ENCODE assay signal across 19 cellular contexts in genomic region chr20:61127311-61128044, GRCh38.
DNase-seq lines count a peak whose midpoint lies in the region; ATAC-seq and TF ChIP-seq lines count a peak whose summit lies in the region.
"Had no signal": no experiment of that assay in that cellular context is flagged by ENCODE, and none has a peak within 500 bp of the region (broad histone marks: within the 10 kb centered on the region; RNA-seq: fewer than 3 reads in every experiment).

No MANE protein-coding gene starts in this region.

- H2AFZ ChIP-seq in PC-3 (ENCODE audit: low read length): no peak overlapping the region
- H2AFZ ChIP-seq: PC-9 had no signal

- H3K27me3 Mint-ChIP-seq in osteocyte (ENCODE audit: unreplicated experiment): no peaks in the 10 kb centered on the region

- no peaks in the 10 kb centered on the region for H3K36me3 ChIP-seq in PC-3 (ENCODE audit: low read depth, low read length)
- H3K36me3 ChIP-seq: heart left ventricle, left lung had no signal

- H3K36me3 Mint-ChIP-seq in osteocyte (ENCODE audit: unreplicated experiment): no peaks in the 10 kb centered on the region
- H3K36me3 Mint-ChIP-seq: CD14-positive monocyte; natural killer cell; stimulated activated effector memory CD8-positive, alpha-beta T cell treated with anti-CD3 and anti-CD28 coated beads, Interleukin-12 subunit alpha, Interleukin-12 subunit beta, amount 100 ng/mL, for 72 hours had no signal

- BruUV-seq in PC-3 (replicated peaks; lab: Mats Ljungman, UMichigan): no TSS peak

- H3K4me3 Mint-ChIP-seq in osteocyte (ENCODE audit: unreplicated experiment): no peak overlapping the region
- H3K4me3 Mint-ChIP-seq: CD14-positive monocyte; effector memory CD8-positive, alpha-beta T cell; natural killer cell; stimulated activated effector memory CD8-positive, alpha-beta T cell treated with anti-CD3 and anti-CD28 coated beads, Interleukin-12 subunit alpha, Interleukin-12 subunit beta, amount 100 ng/mL, for 72 hours had no signal

- no peak overlapping the region for H3K4me3 ChIP-seq in PC-3 (ENCODE audit: low read length)
- H3K4me3 ChIP-seq in fibroblast of mammary gland (ENCODE audit: control insufficient read depth, low read depth, low read length): no peak overlapping the region
- no peak overlapping the region for H3K4me3 ChIP-seq in dorsolateral prefrontal cortex
- H3K4me3 ChIP-seq: body of pancreas, heart left ventricle, left lung, PC-9 had no signal

- no peak overlapping the region for H3K27ac Mint-ChIP-seq in osteocyte (ENCODE audit: unreplicated experiment)
- H3K27ac Mint-ChIP-seq: effector memory CD8-positive, alpha-beta T cell; natural killer cell; stimulated activated effector memory CD8-positive, alpha-beta T cell treated with anti-CD3 and anti-CD28 coated beads, Interleukin-12 subunit alpha, Interleukin-12 subunit beta, amount 100 ng/mL, for 72 hours had no signal

- H3K9me3 Mint-ChIP-seq in osteocyte (ENCODE audit: unreplicated experiment): no peaks in the 10 kb centered on the region
- H3K9me3 Mint-ChIP-seq: CD14-positive monocyte; effector memory CD8-positive, alpha-beta T cell; natural killer cell; stimulated activated effector memory CD8-positive, alpha-beta T cell treated with anti-CD3 and anti-CD28 coated beads, Interleukin-12 subunit alpha, Interleukin-12 subunit beta, amount 100 ng/mL, for 72 hours had no signal

- no peak for ATAC-seq in PC-3
- ATAC-seq: body of pancreas; effector memory CD8-positive, alpha-beta T cell; left lung; natural killer cell; stimulated activated effector memory CD8-positive, alpha-beta T cell treated with anti-CD3 and anti-CD28 coated beads, Interleukin-12 subunit alpha, Interleukin-12 subunit beta, amount 100 ng/mL, for 72 hours had no signal

- peaks cover 4% of the 10 kb centered on the region; the same call in 1 of the 2 replicates for H3K27me3 ChIP-seq in PC-3 (ENCODE audit: low read length)
- peaks cover 0 to 33% (median 7%) of the 10 kb centered on the region in 45 donors for H3K27me3 ChIP-seq in dorsolateral prefrontal cortex
- H3K27me3 ChIP-seq: body of pancreas had no signal

- H3K9me2 ChIP-seq in PC-3 (replicated peaks; ENCODE audit: low read length): no peaks in the 10 kb centered on the region

- no peaks in the 10 kb centered on the region for H3F3A ChIP-seq in PC-3 (ENCODE audit: low read length, unreplicated experiment)

- no peaks in the 10 kb centered on the region for H4K20me1 ChIP-seq in PC-3 (ENCODE audit: low read length)

- H3K9ac ChIP-seq in PC-3 (ENCODE audit: low read length): no peak overlapping the region

- no peaks in the 10 kb centered on the region for H3K9me3 ChIP-seq in PC-3 (ENCODE audit: low read length)
- H3K9me3 ChIP-seq: body of pancreas, heart left ventricle, left lung had no signal

- POLR2A ChIA-PET in PC-3 (lab: Charles Lee; ENCODE audit: unreplicated experiment): no interaction called here

- no peaks in the 10 kb centered on the region for H3K4me1 ChIP-seq in PC-3 (ENCODE audit: insufficient read depth, low read length)
- H3K4me1 ChIP-seq: body of pancreas, heart left ventricle, left lung had no signal

- CTCF ChIA-PET in PC-3 (lab: Charles Lee): no interaction called here

- no peaks in the 10 kb centered on the region for H3K79me2 ChIP-seq in PC-3 (ENCODE audit: low read length)

- TF ChIP-seq CTCF in PC-3 (conservative IDR thresholded peaks at IDR 0.05; ENCODE audit: low read depth, low read length): no peak
- no peak for TF ChIP-seq CTCF in fibroblast of mammary gland (conservative IDR thresholded peaks at IDR 0.05; ENCODE audit: control insufficient read depth, insufficient read depth, low read depth, low read length)
- no peak for TF ChIP-seq CTCF in osteocyte (IDR thresholded peaks at IDR 0.05)
- TF ChIP-seq CTCF in dorsolateral prefrontal cortex (IDR thresholded peaks at IDR 0.05 in 54 of 56, conservative IDR thresholded peaks at IDR 0.05 in 2 of 56; ENCODE audit: low read depth in 1 of 56, partially characterized antibody in 56 of 56): no peak

- H3K27ac ChIP-seq in PC-3 (ENCODE audit: low read length) (no peak overlapping the region), dorsolateral prefrontal cortex (no peak overlapping the region)
- H3K27ac ChIP-seq: body of pancreas, heart left ventricle, left lung, PC-9 had no signal

- intact Hi-C loops in PC-3 (cut with micrococcal nuclease) (no loop called here), dorsolateral prefrontal cortex (cut with DNase I) (no loop called here)

- no peaks in the 10 kb centered on the region for H3K4me1 Mint-ChIP-seq in osteocyte (ENCODE audit: unreplicated experiment)
- H3K4me1 Mint-ChIP-seq: CD14-positive monocyte had no signal

- peak; percentile 75 for DNase-seq in EH (ENCODE audit: low read depth)
- DNase-seq in PC-3: peak; percentile 2
- peak; percentile 92 for DNase-seq in fibroblast of mammary gland (ENCODE audit: low read depth)
- DNase-seq in osteocyte (ENCODE audit: extremely low spot score, unreplicated experiment): peak; percentile 69
- DNase-seq in anterior cingulate cortex (lab: John Stamatoyannopoulos, UW): no peak
- no peak for DNase-seq in RPMI8226
- no peak for DNase-seq in dorsolateral prefrontal cortex
- DNase-seq in OCI-M1 (lab: John Stamatoyannopoulos, UW): no peak
- DNase-seq: activated CD4-positive, alpha-beta T cell treated with anti-CD3 and anti-CD28 coated beads, Interleukin-2, amount 50 U/mL, for 4 hours; body of pancreas; effector memory CD8-positive, alpha-beta T cell; heart left ventricle; left lung; natural killer cell; PC-9; stimulated activated CD4-positive, alpha-beta T cell treated with anti-CD3 and anti-CD28 coated beads, Interleukin-2, amount 100 ng/mL, for 48 hours; T-helper 9 cell had no signal

- H3K4me2 ChIP-seq in PC-3 (ENCODE audit: low read length): no peak overlapping the region
- H3K4me2 ChIP-seq: PC-9 had no signal

Comparison
In these comparisons a context has a peak if more than half of its experiments do, and no peak if none do; other contexts are left out.
1. DNase-seq: peak in EH (single experiment), PC-3 (single experiment), fibroblast of mammary gland (single experiment) and osteocyte (single experiment); none in anterior cingulate cortex (0 of 58), RPMI8226 (single experiment), dorsolateral prefrontal cortex (0 of 10) and OCI-M1 (single experiment).